In genomic region chr4:185865901-185866328, GRCh38 we compare ENCODE assay signal across 12 cellular contexts. TPM values are rescaled to one million over a fixed set of nuclear protein-coding genes. Genes with fewer than 3 reads are reported as not detected.
DNase-seq lines count a peak whose midpoint lies in the region; ATAC-seq, FAIRE-seq and TF ChIP-seq lines count a peak whose summit lies in the region.
"Had no signal": no experiment of that assay in that cellular context is flagged by ENCODE, and none has a peak within 500 bp of the region (broad histone marks: within the 10 kb centered on the region; RNA-seq: fewer than 3 reads in every experiment).

No MANE protein-coding gene starts in this region.

- peaks cover 4% of the 10 kb centered on the region for H3K4me1 ChIP-seq in keratinocyte (ENCODE audit: control insufficient read depth, extremely low read depth, insufficient read depth, low read length)
- H3K4me1 ChIP-seq: SJCRH30 had no signal

- H3K4me3 ChIP-seq in bronchial epithelial cell (ENCODE audit: low read depth, low read length) (no peak overlapping the region), keratinocyte (ENCODE audit: control insufficient read depth in 2 of 3, extremely low read depth in 1 of 3, insufficient read depth in 2 of 3, low read depth in 1 of 3, low read length in 3 of 3) (no peak overlapping the region)
- H3K4me3 ChIP-seq: SJCRH30 had no signal

- no peaks in the 10 kb centered on the region for H3K9me3 ChIP-seq in keratinocyte (ENCODE audit: control insufficient read depth, low read depth, low read length)
- H3K9me3 ChIP-seq: SJCRH30 had no signal

- no peak for ATAC-seq in sciatic nerve
- no peak for ATAC-seq in GM18861 (IDR thresholded peaks at IDR 0.05; ENCODE audit: unreplicated experiment)

- DNase-seq in NCI-H510A treated with DMSO at 0.1 percent for 48 hours (lab: John Stamatoyannopoulos, UW) (peak; percentile 6), NCI-H510A (lab: John Stamatoyannopoulos, UW) (no peak), bronchial epithelial cell (ENCODE audit: low read depth) (peak; percentile 82), keratinocyte (ENCODE audit: low read depth, low spot score) (no peak), urothelium cell line (ENCODE audit: low spot score) (peak; percentile 12), sciatic nerve (ENCODE audit: low spot score) (no peak), RKO (ENCODE audit: low spot score) (no peak)
- DNase-seq: ACHN; activated CD4-positive, alpha-beta T cell treated with anti-CD3 and anti-CD28 coated beads, Interleukin-2, amount 50 U/mL, for 1 hour; activated naive CD4-positive, alpha-beta T cell treated with anti-CD3 and anti-CD28 coated beads for 36 hours had no signal

- H3K36me3 ChIP-seq in bronchial epithelial cell (ENCODE audit: control insufficient read depth, insufficient read depth, low read length) (no peaks in the 10 kb centered on the region), keratinocyte (ENCODE audit: control insufficient read depth in 2 of 2, extremely low read depth in 1 of 2, insufficient read depth in 2 of 2, low read length in 2 of 2) (no peaks in the 10 kb centered on the region)
- H3K36me3 ChIP-seq: SJCRH30 had no signal

- no peak for FAIRE-seq in bronchial epithelial cell (lab: Jason Lieb, UNC)
- peak; percentile 48 for FAIRE-seq in keratinocyte (lab: Jason Lieb, UNC)
- no peak for FAIRE-seq in urothelium cell line (lab: Jason Lieb, UNC)

- no peaks in the 10 kb centered on the region for H3K9me1 ChIP-seq in keratinocyte (ENCODE audit: control insufficient read depth, extremely low read depth, insufficient read depth, low read length)

- H4K20me1 ChIP-seq in keratinocyte (ENCODE audit: control insufficient read depth, extremely low read depth, insufficient read depth, low read length), result no peaks in the 10 kb centered on the region

- H3K27ac ChIP-seq in keratinocyte (ENCODE audit: control insufficient read depth, insufficient read depth, low read length), result no peak overlapping the region
- H3K27ac ChIP-seq: SJCRH30 had no signal

- peak overlapping the region; percentile 18 for H3K9ac ChIP-seq in keratinocyte (ENCODE audit: control insufficient read depth, extremely low read depth, insufficient read depth, low read length)

- H3K4me2 ChIP-seq in keratinocyte (ENCODE audit: control insufficient read depth, extremely low read depth, insufficient read depth, low read depth, low read length), result peak overlapping the region; percentile 57

- intact Hi-C loops in sciatic nerve (cut with DNase I), result no loop called here

- no peaks in the 10 kb centered on the region for H3K79me2 ChIP-seq in keratinocyte (ENCODE audit: control insufficient read depth, insufficient read depth, low read length)

- dilution Hi-C loops in keratinocyte (cut with MboI; ENCODE audit: extremely low pct_ligation_motif_present, low sequenced_read_pairs), result no loop called here

- H2AFZ ChIP-seq in keratinocyte (ENCODE audit: control insufficient read depth, low read length), result peak overlapping the region; percentile 77

- no peak for TF ChIP-seq CTCF in bronchial epithelial cell (IDR thresholded peaks at IDR 0.05; ENCODE audit: insufficient read depth, low read length, severe bottlenecking)
- no peak for TF ChIP-seq CTCF in keratinocyte (optimal IDR thresholded peaks at IDR 0.05 in 1 of 3, IDR thresholded peaks at IDR 0.05 in 1 of 3, conservative IDR thresholded peaks at IDR 0.05 in 1 of 3; ENCODE audit: extremely low read depth in 1 of 3, insufficient read depth in 2 of 3, low read length in 3 of 3)

- H3K27me3 ChIP-seq in bronchial epithelial cell (ENCODE audit: control insufficient read depth, insufficient read depth, low read length) (no peaks in the 10 kb centered on the region), keratinocyte (ENCODE audit: control insufficient read depth, extremely low read depth, insufficient read depth, low read length) (no peaks in the 10 kb centered on the region)
- H3K27me3 ChIP-seq: SJCRH30 had no signal

RNA-seq across cellular contexts. Expression of gene SORBS2, which starts 53.9 kb away (rescaled TPM):
- total RNA-seq in bronchial epithelial cell (1.1 and 1.9 TPM in 2 replicates), sciatic nerve (101 TPM)
- 0.14 to 0.55 TPM (median 0.18 TPM) in 3 replicates for polyA plus RNA-seq in keratinocyte
- 0.79 TPM for polyA plus RNA-seq in keratinocyte (2011; ENCODE audit: low read depth)
- polyA plus RNA-seq in keratinocyte (2011; cell fraction: cytosol; rRNA removed), result 0.28 and 0.35 TPM in 2 replicates
- polyA plus RNA-seq in keratinocyte (2011; cell fraction: nucleus; rRNA removed), result 0.11 and 0.85 TPM in 2 replicates
- 0.38 TPM in 1 of 2 replicates, not detected in the other for polyA plus RNA-seq in keratinocyte (2012; ENCODE audit: low replicate concordance)
- 0.58 to 0.92 TPM in 2 of 3 replicates, not detected in the other for polyA minus RNA-seq in keratinocyte
- not detected for polyA minus RNA-seq in keratinocyte (2011; cell fraction: cytosol; rRNA and poly(A)+ RNA removed)
- 1.1 TPM in 1 of 2 replicates, not detected in the other for polyA minus RNA-seq in keratinocyte (2011; cell fraction: nucleus; rRNA and poly(A)+ RNA removed)
- total RNA-seq: activated naive CD4-positive, alpha-beta T cell treated with anti-CD3 and anti-CD28 coated beads for 36 hours; SJCRH30 had no signal

Comparison
In these comparisons a context has a peak if more than half of its experiments do, and no peak if none do; other contexts are left out.
1. DNase-seq: peak in NCI-H510A treated with DMSO at 0.1 percent for 48 hours (single experiment), bronchial epithelial cell (single experiment) and urothelium cell line (single experiment); none in NCI-H510A (single experiment), keratinocyte (single experiment), sciatic nerve (single experiment) and RKO (single experiment).
2. RNA of gene SORBS2, which starts 53.9 kb away (total RNA-seq): 101 TPM in sciatic nerve (single experiment); 1.1 to 1.9 TPM in bronchial epithelial cell; every median in the first group is over 10 times any median in the second.